1 cellular context compared by ENCODE assay signal in genomic region chr1:42682739-42683529, GRCh38.
TF ChIP-seq lines count a peak whose summit lies in the region.

No MANE protein-coding gene starts in this region.

TF ChIP-seq in K562, 482 proteins besides CTCF, POLR2A, EP300 and RAD21 (continued from another document and continues in another):
- TF ChIP-seq, protein P1, sequence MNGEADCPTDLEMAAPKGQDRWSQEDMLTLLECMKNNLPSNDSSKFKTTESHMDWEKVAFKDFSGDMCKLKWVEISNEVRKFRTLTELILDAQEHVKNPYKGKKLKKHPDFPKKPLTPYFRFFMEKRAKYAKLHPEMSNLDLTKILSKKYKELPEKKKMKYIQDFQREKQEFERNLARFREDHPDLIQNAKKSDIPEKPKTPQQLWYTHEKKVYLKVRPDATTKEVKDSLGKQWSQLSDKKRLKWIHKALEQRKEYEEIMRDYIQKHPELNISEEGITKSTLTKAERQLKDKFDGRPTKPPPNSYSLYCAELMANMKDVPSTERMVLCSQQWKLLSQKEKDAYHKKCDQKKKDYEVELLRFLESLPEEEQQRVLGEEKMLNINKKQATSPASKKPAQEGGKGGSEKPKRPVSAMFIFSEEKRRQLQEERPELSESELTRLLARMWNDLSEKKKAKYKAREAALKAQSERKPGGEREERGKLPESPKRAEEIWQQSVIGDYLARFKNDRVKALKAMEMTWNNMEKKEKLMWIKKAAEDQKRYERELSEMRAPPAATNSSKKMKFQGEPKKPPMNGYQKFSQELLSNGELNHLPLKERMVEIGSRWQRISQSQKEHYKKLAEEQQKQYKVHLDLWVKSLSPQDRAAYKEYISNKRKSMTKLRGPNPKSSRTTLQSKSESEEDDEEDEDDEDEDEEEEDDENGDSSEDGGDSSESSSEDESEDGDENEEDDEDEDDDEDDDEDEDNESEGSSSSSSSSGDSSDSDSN (IDR thresholded peaks at IDR 0.05; ENCODE audit: borderline replicate concordance in 1 of 2, low read depth in 2 of 2, low read length in 2 of 2), result peak in 1 of 2 experiments; percentile 76; a peak in 1 of 4 replicates
- TF ChIP-seq, protein P2, sequence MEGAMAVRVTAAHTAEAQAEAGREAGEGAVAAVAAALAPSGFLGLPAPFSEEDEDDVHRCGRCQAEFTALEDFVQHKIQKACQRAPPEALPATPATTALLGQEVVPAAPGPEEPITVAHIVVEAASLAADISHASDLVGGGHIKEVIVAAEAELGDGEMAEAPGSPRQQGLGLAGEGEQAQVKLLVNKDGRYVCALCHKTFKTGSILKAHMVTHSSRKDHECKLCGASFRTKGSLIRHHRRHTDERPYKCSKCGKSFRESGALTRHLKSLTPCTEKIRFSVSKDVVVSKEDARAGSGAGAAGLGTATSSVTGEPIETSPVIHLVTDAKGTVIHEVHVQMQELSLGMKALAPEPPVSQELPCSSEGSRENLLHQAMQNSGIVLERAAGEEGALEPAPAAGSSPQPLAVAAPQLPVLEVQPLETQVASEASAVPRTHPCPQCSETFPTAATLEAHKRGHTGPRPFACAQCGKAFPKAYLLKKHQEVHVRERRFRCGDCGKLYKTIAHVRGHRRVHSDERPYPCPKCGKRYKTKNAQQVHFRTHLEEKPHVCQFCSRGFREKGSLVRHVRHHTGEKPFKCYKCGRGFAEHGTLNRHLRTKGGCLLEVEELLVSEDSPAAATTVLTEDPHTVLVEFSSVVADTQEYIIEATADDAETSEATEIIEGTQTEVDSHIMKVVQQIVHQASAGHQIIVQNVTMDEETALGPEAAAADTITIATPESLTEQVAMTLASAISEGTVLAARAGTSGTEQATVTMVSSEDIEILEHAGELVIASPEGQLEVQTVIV (CRISPR knock-in tag; IDR thresholded peaks at IDR 0.05; ENCODE audit: borderline replicate concordance), result no peak
- TF ChIP-seq ZNF561 (CRISPR knock-in tag; conservative IDR thresholded peaks at IDR 0.05) (no peak), SAFB (IDR thresholded peaks at IDR 0.05; ENCODE audit: borderline replicate concordance, low read depth, low read length) (no peak), ELF4 (CRISPR knock-in tag; IDR thresholded peaks at IDR 0.05) (no peak), CHD4 (IDR thresholded peaks at IDR 0.05; ENCODE audit: insufficient read depth, insufficient replicate concordance, low read depth, low read length, poor library complexity, severe bottlenecking) (no peak), SMAD1 (IDR thresholded peaks at IDR 0.05; ENCODE audit: low read depth, low read length, partially characterized antibody) (peak; percentile 49), TOE1 (IDR thresholded peaks at IDR 0.05; ENCODE audit: borderline replicate concordance) (no peak), TOE1 (CRISPR knock-in tag; IDR thresholded peaks at IDR 0.05; ENCODE audit: borderline replicate concordance, low read depth) (0 out of 2 replicates have a peak, but pooled peaks have one; percentile 12), LARP7 (IDR thresholded peaks at IDR 0.05) (no peak), FOXK1 (CRISPR knock-in tag; IDR thresholded peaks at IDR 0.05; ENCODE audit: borderline replicate concordance) (no peak), NCOA2 (IDR thresholded peaks at IDR 0.05; ENCODE audit: partially characterized antibody in 2 of 2) (no peak), ZKSCAN1 (IDR thresholded peaks at IDR 0.05; ENCODE audit: low read depth, low read length) (no peak), ZNF263 (CRISPR knock-in tag; IDR thresholded peaks at IDR 0.05; ENCODE audit: borderline replicate concordance) (no peak), KDM2B (CRISPR knock-in tag; IDR thresholded peaks at IDR 0.05) (peak; percentile 66; the same call in 1 of the 2 replicates), HCFC1 (IDR thresholded peaks at IDR 0.05; ENCODE audit: low read depth, low read length) (0 out of 2 replicates have a peak, but pooled peaks have one; percentile 4), GABPA (tag; conservative IDR thresholded peaks at IDR 0.05; ENCODE audit: low read depth) (no peak), NFIX (CRISPR knock-in tag; IDR thresholded peaks at IDR 0.05; ENCODE audit: low read depth) (no peak), TAF9B (IDR thresholded peaks at IDR 0.05; ENCODE audit: partially characterized antibody) (peak; percentile 40), MAFK (IDR thresholded peaks at IDR 0.05; ENCODE audit: low read length) (no peak), CEBPZ (IDR thresholded peaks at IDR 0.05; ENCODE audit: borderline replicate concordance, low read depth, low read length) (no peak), NR2C2 (CRISPR knock-in tag; IDR thresholded peaks at IDR 0.05) (0 out of 2 replicates have a peak, but pooled peaks have one; percentile 53), NR2C2 (tag; IDR thresholded peaks at IDR 0.05) (peak; percentile 53), KLF1 (tag; IDR thresholded peaks at IDR 0.05) (peak; percentile 63; the same call in 1 of the 2 replicates), ZC3H11A (IDR thresholded peaks at IDR 0.05; ENCODE audit: low read depth, low read length) (no peak), GMEB1 (CRISPR knock-in tag; IDR thresholded peaks at IDR 0.05) (peak; percentile 74), ZNF224 (CRISPR knock-in tag; IDR thresholded peaks at IDR 0.05) (no peak), ZMIZ1 (IDR thresholded peaks at IDR 0.05; ENCODE audit: low read depth in 2 of 2, low read length in 2 of 2) (no peak)
- TF ChIP-seq, protein P3, sequence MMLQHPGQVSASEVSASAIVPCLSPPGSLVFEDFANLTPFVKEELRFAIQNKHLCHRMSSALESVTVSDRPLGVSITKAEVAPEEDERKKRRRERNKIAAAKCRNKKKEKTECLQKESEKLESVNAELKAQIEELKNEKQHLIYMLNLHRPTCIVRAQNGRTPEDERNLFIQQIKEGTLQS (IDR thresholded peaks at IDR 0.05), result no peak
- TF ChIP-seq, protein P3 (CRISPR knock-in tag; conservative IDR thresholded peaks at IDR 0.05), result peak; percentile 65; the same call in 1 of the 2 replicates
- TF ChIP-seq, protein P4, sequence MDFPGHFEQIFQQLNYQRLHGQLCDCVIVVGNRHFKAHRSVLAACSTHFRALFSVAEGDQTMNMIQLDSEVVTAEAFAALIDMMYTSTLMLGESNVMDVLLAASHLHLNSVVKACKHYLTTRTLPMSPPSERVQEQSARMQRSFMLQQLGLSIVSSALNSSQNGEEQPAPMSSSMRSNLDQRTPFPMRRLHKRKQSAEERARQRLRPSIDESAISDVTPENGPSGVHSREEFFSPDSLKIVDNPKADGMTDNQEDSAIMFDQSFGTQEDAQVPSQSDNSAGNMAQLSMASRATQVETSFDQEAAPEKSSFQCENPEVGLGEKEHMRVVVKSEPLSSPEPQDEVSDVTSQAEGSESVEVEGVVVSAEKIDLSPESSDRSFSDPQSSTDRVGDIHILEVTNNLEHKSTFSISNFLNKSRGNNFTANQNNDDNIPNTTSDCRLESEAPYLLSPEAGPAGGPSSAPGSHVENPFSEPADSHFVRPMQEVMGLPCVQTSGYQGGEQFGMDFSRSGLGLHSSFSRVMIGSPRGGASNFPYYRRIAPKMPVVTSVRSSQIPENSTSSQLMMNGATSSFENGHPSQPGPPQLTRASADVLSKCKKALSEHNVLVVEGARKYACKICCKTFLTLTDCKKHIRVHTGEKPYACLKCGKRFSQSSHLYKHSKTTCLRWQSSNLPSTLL (IDR thresholded peaks at IDR 0.05), result no peak
- TF ChIP-seq, protein P5, sequence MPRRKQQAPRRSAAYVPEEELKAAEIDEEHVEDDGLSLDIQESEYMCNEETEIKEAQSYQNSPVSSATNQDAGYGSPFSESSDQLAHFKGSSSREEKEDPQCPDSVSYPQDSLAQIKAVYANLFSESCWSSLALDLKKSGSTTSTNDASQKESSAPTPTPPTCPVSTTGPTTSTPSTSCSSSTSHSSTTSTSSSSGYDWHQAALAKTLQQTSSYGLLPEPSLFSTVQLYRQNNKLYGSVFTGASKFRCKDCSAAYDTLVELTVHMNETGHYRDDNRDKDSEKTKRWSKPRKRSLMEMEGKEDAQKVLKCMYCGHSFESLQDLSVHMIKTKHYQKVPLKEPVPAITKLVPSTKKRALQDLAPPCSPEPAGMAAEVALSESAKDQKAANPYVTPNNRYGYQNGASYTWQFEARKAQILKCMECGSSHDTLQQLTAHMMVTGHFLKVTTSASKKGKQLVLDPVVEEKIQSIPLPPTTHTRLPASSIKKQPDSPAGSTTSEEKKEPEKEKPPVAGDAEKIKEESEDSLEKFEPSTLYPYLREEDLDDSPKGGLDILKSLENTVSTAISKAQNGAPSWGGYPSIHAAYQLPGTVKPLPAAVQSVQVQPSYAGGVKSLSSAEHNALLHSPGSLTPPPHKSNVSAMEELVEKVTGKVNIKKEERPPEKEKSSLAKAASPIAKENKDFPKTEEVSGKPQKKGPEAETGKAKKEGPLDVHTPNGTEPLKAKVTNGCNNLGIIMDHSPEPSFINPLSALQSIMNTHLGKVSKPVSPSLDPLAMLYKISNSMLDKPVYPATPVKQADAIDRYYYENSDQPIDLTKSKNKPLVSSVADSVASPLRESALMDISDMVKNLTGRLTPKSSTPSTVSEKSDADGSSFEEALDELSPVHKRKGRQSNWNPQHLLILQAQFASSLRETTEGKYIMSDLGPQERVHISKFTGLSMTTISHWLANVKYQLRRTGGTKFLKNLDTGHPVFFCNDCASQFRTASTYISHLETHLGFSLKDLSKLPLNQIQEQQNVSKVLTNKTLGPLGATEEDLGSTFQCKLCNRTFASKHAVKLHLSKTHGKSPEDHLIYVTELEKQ (CRISPR knock-in tag; IDR thresholded peaks at IDR 0.05), result no peak
- TF ChIP-seq, protein P6, sequence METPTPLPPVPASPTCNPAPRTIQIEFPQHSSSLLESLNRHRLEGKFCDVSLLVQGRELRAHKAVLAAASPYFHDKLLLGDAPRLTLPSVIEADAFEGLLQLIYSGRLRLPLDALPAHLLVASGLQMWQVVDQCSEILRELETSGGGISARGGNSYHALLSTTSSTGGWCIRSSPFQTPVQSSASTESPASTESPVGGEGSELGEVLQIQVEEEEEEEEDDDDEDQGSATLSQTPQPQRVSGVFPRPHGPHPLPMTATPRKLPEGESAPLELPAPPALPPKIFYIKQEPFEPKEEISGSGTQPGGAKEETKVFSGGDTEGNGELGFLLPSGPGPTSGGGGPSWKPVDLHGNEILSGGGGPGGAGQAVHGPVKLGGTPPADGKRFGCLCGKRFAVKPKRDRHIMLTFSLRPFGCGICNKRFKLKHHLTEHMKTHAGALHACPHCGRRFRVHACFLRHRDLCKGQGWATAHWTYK (CRISPR knock-in tag; IDR thresholded peaks at IDR 0.05), result peak; percentile 80
